ENCODE assay signal across 9 cellular contexts in the genomic region with DNA sequence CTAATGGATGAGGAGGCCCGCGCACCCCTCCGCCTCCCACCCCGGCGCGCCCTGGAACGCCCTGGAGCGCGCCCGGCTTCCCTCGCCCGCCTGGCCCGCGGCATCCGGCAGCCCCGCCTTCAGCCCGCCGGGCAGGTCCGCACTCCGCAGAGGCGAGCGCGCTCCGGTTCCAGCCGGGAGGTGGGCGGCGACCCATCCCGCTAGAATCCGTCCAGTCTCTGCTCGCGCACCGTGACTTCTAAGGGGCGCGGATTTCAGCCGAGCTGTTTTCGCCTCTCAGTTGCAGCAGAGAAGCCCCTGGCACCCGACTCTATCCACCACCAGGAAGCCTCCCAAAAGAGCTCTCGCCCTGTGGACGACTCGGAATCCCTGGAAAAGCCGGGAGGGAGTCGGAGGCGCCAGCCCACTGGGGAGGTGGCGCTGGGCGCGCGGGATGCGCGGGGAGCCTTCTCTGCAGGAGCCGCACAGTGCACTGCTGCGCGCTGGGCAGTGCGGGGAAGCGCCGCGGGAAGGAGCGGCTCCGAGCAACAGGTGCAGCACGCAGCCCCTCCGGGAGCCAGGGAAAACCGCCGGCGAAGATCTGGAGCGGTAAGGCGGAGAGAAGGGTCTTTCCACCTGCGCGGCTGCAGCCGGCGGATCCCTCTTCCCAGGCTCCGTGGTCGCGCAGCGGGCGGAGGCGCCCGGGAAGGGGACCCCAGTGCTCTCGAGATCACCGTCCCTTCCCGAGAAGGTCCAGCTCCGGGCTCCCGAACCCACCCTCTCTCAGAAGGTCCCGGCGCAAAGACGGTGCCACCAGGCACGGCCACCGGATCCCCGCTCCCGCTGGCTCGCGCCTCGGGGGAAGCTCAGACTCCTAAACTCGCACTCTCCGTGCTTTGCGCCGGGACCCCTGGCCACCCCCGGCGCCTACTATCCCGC. TPM values are rescaled to one million over a fixed set of nuclear protein-coding genes. Genes with fewer than 3 reads are reported as not detected.
A peak's percentile ranks its signal among the peaks of the same experiment; 100 is the strongest.
DNase-seq lines count a peak whose midpoint lies in the region; ATAC-seq and TF ChIP-seq lines count a peak whose summit lies in the region.
"Had no signal": no experiment of that assay in that cellular context is flagged by ENCODE, and none has a peak within 500 bp of the region (broad histone marks: within the 10 kb centered on the region; RNA-seq: fewer than 3 reads in every experiment).

GALR1 (plus strand) TSS at position 266 of the 918 bp plus-strand sequence. CDS start 701 bp downstream, outside the sequence.

- no peak for TF ChIP-seq POLR2A in testis (IDR thresholded peaks at IDR 0.05)

- H3K9me3 ChIP-seq in adipocyte (ENCODE audit: control insufficient read depth, low read length) (peaks cover 32% of the 10 kb centered on the region), testis (no peaks in the 10 kb centered on the region)

- H3K36me3 ChIP-seq in adipocyte (ENCODE audit: control insufficient read depth, insufficient read depth, low read length, severe bottlenecking), result no peaks in the 10 kb centered on the region
- no peaks in the 10 kb centered on the region for H3K36me3 ChIP-seq in kidney epithelial cell (ENCODE audit: control insufficient read depth, insufficient read depth, low read length)
- no peaks in the 10 kb centered on the region for H3K36me3 ChIP-seq in testis (ENCODE audit: low read depth, missing control alignments)

- H3K4me1 ChIP-seq in adipocyte (ENCODE audit: control insufficient read depth, insufficient read depth, low read length), result no peaks in the 10 kb centered on the region
- H3K4me1 ChIP-seq in testis, result peaks cover 4% of the 10 kb centered on the region

- 1% methylated on average over 38 of the region's 98 CpGs; no CpG with 5 or more reads in 1 of the 2 donors for WGBS in testis, 2 donors

- intact Hi-C loops in testis (cut with DNase I; ENCODE audit: low total_unique reads), result no loop called here

- no peak for ATAC-seq in HG02970 (IDR thresholded peaks at IDR 0.05; ENCODE audit: low FRiP score, unreplicated experiment)
- ATAC-seq in GM18498 (IDR thresholded peaks at IDR 0.05; ENCODE audit: unreplicated experiment), result no peak

- DNase-seq in activated CD8-positive, alpha-beta memory T cell treated with anti-CD3 and anti-CD28 coated beads for 24 hours, result peak; percentile 61
- DNase-seq in activated CD8-positive, alpha-beta memory T cell treated with anti-CD3 and anti-CD28 coated beads, Interleukin-2, amount 50 U/mL, for 48 hours, result no peak
- DNase-seq in adipocyte (ENCODE audit: low read depth), result no peak
- DNase-seq in kidney epithelial cell (ENCODE audit: low read depth), result no peak
- no peak for DNase-seq in testis
- DNase-seq in EL, result no peak

- TF ChIP-seq CTCF in kidney epithelial cell (IDR thresholded peaks at IDR 0.05; ENCODE audit: insufficient read depth, low read length, poor library complexity, severe bottlenecking) (no peak), testis (IDR thresholded peaks at IDR 0.05) (no peak)

- no peak within 1 kb of the TSS for H3K9ac ChIP-seq in adipocyte (ENCODE audit: low read length)

- H3K4me3 ChIP-seq in adipocyte (ENCODE audit: low read length) (peak within 1 kb of the TSS; percentile 76), kidney epithelial cell (ENCODE audit: low read depth, low read length) (peak within 1 kb of the TSS; percentile 4), testis (peak within 1 kb of the TSS; percentile 4 to 31)

- H3K27ac ChIP-seq in testis, result no peak within 1 kb of the TSS

- H3K27me3 ChIP-seq in adipocyte (replicated peaks; ENCODE audit: control insufficient read depth, insufficient read depth, low read length) (peaks cover 51% of the 10 kb centered on the region), kidney epithelial cell (ENCODE audit: control insufficient read depth, insufficient read depth, low read length) (peaks cover 42% of the 10 kb centered on the region), testis (no peaks in the 10 kb centered on the region)

RNA-seq across cellular contexts. Expression of gene GALR1, which starts in this region (rescaled TPM):
- not detected in 2 replicates for total RNA-seq in kidney epithelial cell
- total RNA-seq in testis, result under 1 TPM; 0.16 to 0.43 TPM
- 0.11 TPM for polyA plus RNA-seq in testis (ENCODE audit: insufficient read depth, low read depth, low replicate concordance)
- total RNA-seq: HT1080 had no signal

Comparison
In these comparisons a context has a peak if more than half of its experiments do, and no peak if none do; other contexts are left out.
1. H3K4me3 ChIP-seq: peak in every context shown above with its lines; median percentile 76 in adipocyte; 18 in testis; 4 in kidney epithelial cell.